ENCODE assay signal across 1 cellular context in the genomic region with DNA sequence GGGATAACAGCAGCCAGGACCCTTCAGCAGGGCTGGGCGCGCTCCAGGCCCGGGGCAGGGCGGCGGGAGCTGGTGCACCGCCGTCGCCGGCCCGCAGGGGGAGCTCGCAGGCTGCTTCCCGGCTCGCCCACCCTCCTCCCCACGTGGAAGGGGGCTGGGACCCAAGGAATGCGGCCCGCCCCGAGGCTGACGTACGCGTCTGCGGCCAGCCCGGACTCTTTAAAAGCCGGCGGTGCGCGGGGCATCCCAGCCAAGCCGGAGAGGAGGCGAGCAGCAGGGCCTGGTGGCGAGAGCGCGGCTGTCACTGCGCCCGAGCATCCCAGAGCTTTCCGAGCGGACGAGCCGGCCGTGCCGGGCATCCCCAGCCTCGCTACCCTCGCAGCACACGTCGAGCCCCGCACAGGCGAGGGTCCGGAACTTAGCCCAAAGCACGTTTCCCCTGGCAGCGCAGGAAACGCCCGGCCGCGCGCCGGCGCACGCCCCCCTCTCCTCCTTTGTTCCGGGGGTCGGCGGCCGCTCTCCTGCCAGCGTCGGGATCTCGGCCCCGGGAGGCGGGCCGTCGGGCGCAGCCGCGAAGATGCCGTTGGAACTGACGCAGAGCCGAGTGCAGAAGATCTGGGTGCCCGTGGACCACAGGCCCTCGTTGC.
TF ChIP-seq lines count a peak whose summit lies in the region.

A gene (plus strand): TSS at position 249 of the 647 bp plus-strand sequence. CDS start 329 bp downstream, at position 578.

TF ChIP-seq in HepG2, 621 proteins besides CTCF, POLR2A, EP300 and RAD21 (continued from another document and continues in another):
- TF ChIP-seq, protein P1, sequence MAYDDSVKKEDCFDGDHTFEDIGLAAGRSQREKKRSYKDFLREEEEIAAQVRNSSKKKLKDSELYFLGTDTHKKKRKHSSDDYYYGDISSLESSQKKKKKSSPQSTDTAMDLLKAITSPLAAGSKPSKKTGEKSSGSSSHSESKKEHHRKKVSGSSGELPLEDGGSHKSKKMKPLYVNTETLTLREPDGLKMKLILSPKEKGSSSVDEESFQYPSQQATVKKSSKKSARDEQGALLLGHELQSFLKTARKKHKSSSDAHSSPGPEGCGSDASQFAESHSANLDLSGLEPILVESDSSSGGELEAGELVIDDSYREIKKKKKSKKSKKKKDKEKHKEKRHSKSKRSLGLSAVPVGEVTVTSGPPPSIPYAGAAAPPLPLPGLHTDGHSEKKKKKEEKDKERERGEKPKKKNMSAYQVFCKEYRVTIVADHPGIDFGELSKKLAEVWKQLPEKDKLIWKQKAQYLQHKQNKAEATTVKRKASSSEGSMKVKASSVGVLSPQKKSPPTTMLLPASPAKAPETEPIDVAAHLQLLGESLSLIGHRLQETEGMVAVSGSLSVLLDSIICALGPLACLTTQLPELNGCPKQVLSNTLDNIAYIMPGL (CRISPR knock-in tag; IDR thresholded peaks at IDR 0.05; ENCODE audit: borderline replicate concordance in 1 of 2, low read depth in 1 of 2) = peak; percentile 87 to 91
- TF ChIP-seq ZMYM3 (CRISPR knock-in tag; IDR thresholded peaks at IDR 0.05) (no peak), FOXK2 (IDR thresholded peaks at IDR 0.05) (no peak), ARNT2 (CRISPR knock-in tag; IDR thresholded peaks at IDR 0.05; ENCODE audit: low read depth) (peak; percentile 97), ZKSCAN8 (CRISPR knock-in tag; IDR thresholded peaks at IDR 0.05; ENCODE audit: borderline replicate concordance) (no peak), KAT8 (CRISPR knock-in tag; IDR thresholded peaks at IDR 0.05) (peak; percentile 76), TCF7L2 (IDR thresholded peaks at IDR 0.05; ENCODE audit: low read depth, low read length) (no peak), RFX3 (CRISPR knock-in tag; IDR thresholded peaks at IDR 0.05) (no peak), ISL2 (CRISPR knock-in tag; IDR thresholded peaks at IDR 0.05) (peak; percentile 41; the same call in 1 of the 2 replicates), DNMT3B (CRISPR knock-in tag; conservative IDR thresholded peaks at IDR 0.05) (no peak), EED (CRISPR knock-in tag; IDR thresholded peaks at IDR 0.05) (peak; percentile 21; the same call in 1 of the 2 replicates), NONO (IDR thresholded peaks at IDR 0.05) (no peak), NONO (CRISPR knock-in tag; conservative IDR thresholded peaks at IDR 0.05) (peak; percentile 86), HMGA1 (CRISPR knock-in tag; conservative IDR thresholded peaks at IDR 0.05) (no peak), ZNF460 (CRISPR knock-in tag; IDR thresholded peaks at IDR 0.05; ENCODE audit: borderline replicate concordance) (no peak), SNAPC2 (CRISPR knock-in tag; IDR thresholded peaks at IDR 0.05) (peak; percentile 82), KDM3A (CRISPR knock-in tag; IDR thresholded peaks at IDR 0.05; ENCODE audit: low read depth) (peak; percentile 77; the same call in 1 of the 2 replicates), MEIS2 (CRISPR knock-in tag; IDR thresholded peaks at IDR 0.05) (0 out of 2 replicates have a peak, but pooled peaks have one; percentile 32), ATF7-NPFF (CRISPR knock-in tag; IDR thresholded peaks at IDR 0.05; ENCODE audit: low read depth) (peak; percentile 82; the same call in 1 of the 2 replicates), JUN (CRISPR knock-in tag; IDR thresholded peaks at IDR 0.05) (peak; percentile 52; the same call in 1 of the 2 replicates), DPF2 (CRISPR knock-in tag; IDR thresholded peaks at IDR 0.05; ENCODE audit: borderline replicate concordance, low read depth) (no peak), ZNF263 (CRISPR knock-in tag; IDR thresholded peaks at IDR 0.05) (peak; percentile 76; the same call in 1 of the 2 replicates), FOXA3 (CRISPR knock-in tag; IDR thresholded peaks at IDR 0.05) (peak; percentile 45; the same call in 1 of the 2 replicates), ZNF747 (CRISPR knock-in tag; IDR thresholded peaks at IDR 0.05; ENCODE audit: borderline replicate concordance) (peak; percentile 75), ZNF160 (CRISPR knock-in tag; IDR thresholded peaks at IDR 0.05) (no peak; the same call in none of the 2 replicates), ZNF343 (CRISPR knock-in tag; IDR thresholded peaks at IDR 0.05) (no peak), CHCHD3 (CRISPR knock-in tag; IDR thresholded peaks at IDR 0.05) (0 out of 2 replicates have a peak, but pooled peaks have one; percentile 78), MAFF (IDR thresholded peaks at IDR 0.05; ENCODE audit: low read depth, low read length) (no peak), SMAD1 (CRISPR knock-in tag; IDR thresholded peaks at IDR 0.05; ENCODE audit: borderline replicate concordance, low read depth) (0 out of 2 replicates have a peak, but pooled peaks have one; percentile 89), ZNF678 (CRISPR knock-in tag; IDR thresholded peaks at IDR 0.05) (0 out of 2 replicates have a peak, but pooled peaks have one; percentile 67), KDM4B (CRISPR knock-in tag; IDR thresholded peaks at IDR 0.05) (0 out of 2 replicates have a peak, but pooled peaks have one; percentile 51), ZNF883 (CRISPR knock-in tag; IDR thresholded peaks at IDR 0.05; ENCODE audit: not compliant biosample characterization) (peak; percentile 80), ZSCAN20 (CRISPR knock-in tag; IDR thresholded peaks at IDR 0.05; ENCODE audit: borderline replicate concordance) (no peak; the same call in 1 of the 2 replicates), KAT2B (IDR thresholded peaks at IDR 0.05; ENCODE audit: borderline replicate concordance, low read depth, low read length) (no peak), ATF7 (IDR thresholded peaks at IDR 0.05) (no peak), ATF7 (CRISPR knock-in tag; IDR thresholded peaks at IDR 0.05) (peak; percentile 24; the same call in 1 of the 2 replicates), ZNF558 (CRISPR knock-in tag; IDR thresholded peaks at IDR 0.05; ENCODE audit: borderline replicate concordance) (no peak), BCL6 (CRISPR knock-in tag; IDR thresholded peaks at IDR 0.05) (peak; percentile 63), BRCA1 (CRISPR knock-in tag; IDR thresholded peaks at IDR 0.05) (0 out of 2 replicates have a peak, but pooled peaks have one; percentile 62), ZNF180 (CRISPR knock-in tag; IDR thresholded peaks at IDR 0.05; ENCODE audit: borderline replicate concordance, low read depth) (0 out of 2 replicates have a peak, but pooled peaks have one; percentile 39), ZNF598 (CRISPR knock-in tag; IDR thresholded peaks at IDR 0.05; ENCODE audit: borderline replicate concordance) (0 out of 2 replicates have a peak, but pooled peaks have one; percentile 57), ZNF484 (CRISPR knock-in tag; IDR thresholded peaks at IDR 0.05; ENCODE audit: borderline replicate concordance, low read depth) (no peak), ONECUT2 (CRISPR knock-in tag; IDR thresholded peaks at IDR 0.05) (0 out of 2 replicates have a peak, but pooled peaks have one; percentile 21)
- TF ChIP-seq, protein P2, sequence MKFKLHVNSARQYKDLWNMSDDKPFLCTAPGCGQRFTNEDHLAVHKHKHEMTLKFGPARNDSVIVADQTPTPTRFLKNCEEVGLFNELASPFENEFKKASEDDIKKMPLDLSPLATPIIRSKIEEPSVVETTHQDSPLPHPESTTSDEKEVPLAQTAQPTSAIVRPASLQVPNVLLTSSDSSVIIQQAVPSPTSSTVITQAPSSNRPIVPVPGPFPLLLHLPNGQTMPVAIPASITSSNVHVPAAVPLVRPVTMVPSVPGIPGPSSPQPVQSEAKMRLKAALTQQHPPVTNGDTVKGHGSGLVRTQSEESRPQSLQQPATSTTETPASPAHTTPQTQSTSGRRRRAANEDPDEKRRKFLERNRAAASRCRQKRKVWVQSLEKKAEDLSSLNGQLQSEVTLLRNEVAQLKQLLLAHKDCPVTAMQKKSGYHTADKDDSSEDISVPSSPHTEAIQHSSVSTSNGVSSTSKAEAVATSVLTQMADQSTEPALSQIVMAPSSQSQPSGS (CRISPR knock-in tag; IDR thresholded peaks at IDR 0.05) = peak; percentile 66; the same call in 1 of the 2 replicates
- TF ChIP-seq, protein P3, sequence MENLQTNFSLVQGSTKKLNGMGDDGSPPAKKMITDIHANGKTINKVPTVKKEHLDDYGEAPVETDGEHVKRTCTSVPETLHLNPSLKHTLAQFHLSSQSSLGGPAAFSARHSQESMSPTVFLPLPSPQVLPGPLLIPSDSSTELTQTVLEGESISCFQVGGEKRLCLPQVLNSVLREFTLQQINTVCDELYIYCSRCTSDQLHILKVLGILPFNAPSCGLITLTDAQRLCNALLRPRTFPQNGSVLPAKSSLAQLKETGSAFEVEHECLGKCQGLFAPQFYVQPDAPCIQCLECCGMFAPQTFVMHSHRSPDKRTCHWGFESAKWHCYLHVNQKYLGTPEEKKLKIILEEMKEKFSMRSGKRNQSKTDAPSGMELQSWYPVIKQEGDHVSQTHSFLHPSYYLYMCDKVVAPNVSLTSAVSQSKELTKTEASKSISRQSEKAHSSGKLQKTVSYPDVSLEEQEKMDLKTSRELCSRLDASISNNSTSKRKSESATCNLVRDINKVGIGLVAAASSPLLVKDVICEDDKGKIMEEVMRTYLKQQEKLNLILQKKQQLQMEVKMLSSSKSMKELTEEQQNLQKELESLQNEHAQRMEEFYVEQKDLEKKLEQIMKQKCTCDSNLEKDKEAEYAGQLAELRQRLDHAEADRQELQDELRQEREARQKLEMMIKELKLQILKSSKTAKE (CRISPR knock-in tag; IDR thresholded peaks at IDR 0.05; ENCODE audit: borderline replicate concordance) = peak; percentile 71; the same call in 1 of the 2 replicates
- TF ChIP-seq, protein P4, sequence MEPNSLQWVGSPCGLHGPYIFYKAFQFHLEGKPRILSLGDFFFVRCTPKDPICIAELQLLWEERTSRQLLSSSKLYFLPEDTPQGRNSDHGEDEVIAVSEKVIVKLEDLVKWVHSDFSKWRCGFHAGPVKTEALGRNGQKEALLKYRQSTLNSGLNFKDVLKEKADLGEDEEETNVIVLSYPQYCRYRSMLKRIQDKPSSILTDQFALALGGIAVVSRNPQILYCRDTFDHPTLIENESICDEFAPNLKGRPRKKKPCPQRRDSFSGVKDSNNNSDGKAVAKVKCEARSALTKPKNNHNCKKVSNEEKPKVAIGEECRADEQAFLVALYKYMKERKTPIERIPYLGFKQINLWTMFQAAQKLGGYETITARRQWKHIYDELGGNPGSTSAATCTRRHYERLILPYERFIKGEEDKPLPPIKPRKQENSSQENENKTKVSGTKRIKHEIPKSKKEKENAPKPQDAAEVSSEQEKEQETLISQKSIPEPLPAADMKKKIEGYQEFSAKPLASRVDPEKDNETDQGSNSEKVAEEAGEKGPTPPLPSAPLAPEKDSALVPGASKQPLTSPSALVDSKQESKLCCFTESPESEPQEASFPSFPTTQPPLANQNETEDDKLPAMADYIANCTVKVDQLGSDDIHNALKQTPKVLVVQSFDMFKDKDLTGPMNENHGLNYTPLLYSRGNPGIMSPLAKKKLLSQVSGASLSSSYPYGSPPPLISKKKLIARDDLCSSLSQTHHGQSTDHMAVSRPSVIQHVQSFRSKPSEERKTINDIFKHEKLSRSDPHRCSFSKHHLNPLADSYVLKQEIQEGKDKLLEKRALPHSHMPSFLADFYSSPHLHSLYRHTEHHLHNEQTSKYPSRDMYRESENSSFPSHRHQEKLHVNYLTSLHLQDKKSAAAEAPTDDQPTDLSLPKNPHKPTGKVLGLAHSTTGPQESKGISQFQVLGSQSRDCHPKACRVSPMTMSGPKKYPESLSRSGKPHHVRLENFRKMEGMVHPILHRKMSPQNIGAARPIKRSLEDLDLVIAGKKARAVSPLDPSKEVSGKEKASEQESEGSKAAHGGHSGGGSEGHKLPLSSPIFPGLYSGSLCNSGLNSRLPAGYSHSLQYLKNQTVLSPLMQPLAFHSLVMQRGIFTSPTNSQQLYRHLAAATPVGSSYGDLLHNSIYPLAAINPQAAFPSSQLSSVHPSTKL (CRISPR knock-in tag; IDR thresholded peaks at IDR 0.05) = peak; percentile 66
- TF ChIP-seq, protein P5, sequence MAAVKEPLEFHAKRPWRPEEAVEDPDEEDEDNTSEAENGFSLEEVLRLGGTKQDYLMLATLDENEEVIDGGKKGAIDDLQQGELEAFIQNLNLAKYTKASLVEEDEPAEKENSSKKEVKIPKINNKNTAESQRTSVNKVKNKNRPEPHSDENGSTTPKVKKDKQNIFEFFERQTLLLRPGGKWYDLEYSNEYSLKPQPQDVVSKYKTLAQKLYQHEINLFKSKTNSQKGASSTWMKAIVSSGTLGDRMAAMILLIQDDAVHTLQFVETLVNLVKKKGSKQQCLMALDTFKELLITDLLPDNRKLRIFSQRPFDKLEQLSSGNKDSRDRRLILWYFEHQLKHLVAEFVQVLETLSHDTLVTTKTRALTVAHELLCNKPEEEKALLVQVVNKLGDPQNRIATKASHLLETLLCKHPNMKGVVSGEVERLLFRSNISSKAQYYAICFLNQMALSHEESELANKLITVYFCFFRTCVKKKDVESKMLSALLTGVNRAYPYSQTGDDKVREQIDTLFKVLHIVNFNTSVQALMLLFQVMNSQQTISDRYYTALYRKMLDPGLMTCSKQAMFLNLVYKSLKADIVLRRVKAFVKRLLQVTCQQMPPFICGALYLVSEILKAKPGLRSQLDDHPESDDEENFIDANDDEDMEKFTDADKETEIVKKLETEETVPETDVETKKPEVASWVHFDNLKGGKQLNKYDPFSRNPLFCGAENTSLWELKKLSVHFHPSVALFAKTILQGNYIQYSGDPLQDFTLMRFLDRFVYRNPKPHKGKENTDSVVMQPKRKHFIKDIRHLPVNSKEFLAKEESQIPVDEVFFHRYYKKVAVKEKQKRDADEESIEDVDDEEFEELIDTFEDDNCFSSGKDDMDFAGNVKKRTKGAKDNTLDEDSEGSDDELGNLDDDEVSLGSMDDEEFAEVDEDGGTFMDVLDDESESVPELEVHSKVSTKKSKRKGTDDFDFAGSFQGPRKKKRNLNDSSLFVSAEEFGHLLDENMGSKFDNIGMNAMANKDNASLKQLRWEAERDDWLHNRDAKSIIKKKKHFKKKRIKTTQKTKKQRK (IDR thresholded peaks at IDR 0.05; ENCODE audit: low read length) = no peak
- TF ChIP-seq, protein P6, sequence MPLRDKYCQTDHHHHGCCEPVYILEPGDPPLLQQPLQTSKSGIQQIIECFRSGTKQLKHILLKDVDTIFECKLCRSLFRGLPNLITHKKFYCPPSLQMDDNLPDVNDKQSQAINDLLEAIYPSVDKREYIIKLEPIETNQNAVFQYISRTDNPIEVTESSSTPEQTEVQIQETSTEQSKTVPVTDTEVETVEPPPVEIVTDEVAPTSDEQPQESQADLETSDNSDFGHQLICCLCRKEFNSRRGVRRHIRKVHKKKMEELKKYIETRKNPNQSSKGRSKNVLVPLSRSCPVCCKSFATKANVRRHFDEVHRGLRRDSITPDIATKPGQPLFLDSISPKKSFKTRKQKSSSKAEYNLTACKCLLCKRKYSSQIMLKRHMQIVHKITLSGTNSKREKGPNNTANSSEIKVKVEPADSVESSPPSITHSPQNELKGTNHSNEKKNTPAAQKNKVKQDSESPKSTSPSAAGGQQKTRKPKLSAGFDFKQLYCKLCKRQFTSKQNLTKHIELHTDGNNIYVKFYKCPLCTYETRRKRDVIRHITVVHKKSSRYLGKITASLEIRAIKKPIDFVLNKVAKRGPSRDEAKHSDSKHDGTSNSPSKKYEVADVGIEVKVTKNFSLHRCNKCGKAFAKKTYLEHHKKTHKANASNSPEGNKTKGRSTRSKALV (CRISPR knock-in tag; IDR thresholded peaks at IDR 0.05) = peak; percentile 97
- TF ChIP-seq, protein P7, sequence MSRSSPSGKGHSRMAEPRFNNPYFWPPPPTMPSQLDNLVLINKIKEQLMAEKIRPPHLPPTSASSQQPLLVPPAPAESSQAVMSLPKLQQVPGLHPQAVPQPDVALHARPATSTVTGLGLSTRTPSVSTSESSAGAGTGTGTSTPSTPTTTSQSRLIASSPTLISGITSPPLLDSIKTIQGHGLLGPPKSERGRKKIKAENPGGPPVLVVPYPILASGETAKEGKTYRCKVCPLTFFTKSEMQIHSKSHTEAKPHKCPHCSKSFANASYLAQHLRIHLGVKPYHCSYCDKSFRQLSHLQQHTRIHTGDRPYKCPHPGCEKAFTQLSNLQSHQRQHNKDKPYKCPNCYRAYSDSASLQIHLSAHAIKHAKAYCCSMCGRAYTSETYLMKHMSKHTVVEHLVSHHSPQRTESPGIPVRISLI (CRISPR knock-in tag; IDR thresholded peaks at IDR 0.05; ENCODE audit: borderline replicate concordance) = 0 out of 2 replicates have a peak, but pooled peaks have one; percentile 19
